ENCODE assay signal across 7 cellular contexts in genomic region chr21:21163904-21164303, GRCh38.
DNase-seq lines count a peak whose midpoint lies in the region; ATAC-seq and TF ChIP-seq lines count a peak whose summit lies in the region.

No MANE protein-coding gene starts in this region.

- peak; percentile 57 for ATAC-seq in HG03342 (IDR thresholded peaks at IDR 0.05; ENCODE audit: unreplicated experiment)
- no peak for ATAC-seq in GM19452 (IDR thresholded peaks at IDR 0.05; ENCODE audit: unreplicated experiment)

- H3K4me1 Mint-ChIP-seq in activated CD4-positive, alpha-beta T cell treated with anti-CD3 and anti-CD28 coated beads, Interleukin-2, amount 10 ng/mL, durations not matched to agents 24 days and 14 days = no peaks in the 10 kb centered on the region
- H3K4me1 Mint-ChIP-seq in nephron progenitor cell = no peaks in the 10 kb centered on the region

- no peaks in the 10 kb centered on the region for H3K9me3 Mint-ChIP-seq in activated CD4-positive, alpha-beta T cell treated with anti-CD3 and anti-CD28 coated beads, Interleukin-2, amount 10 ng/mL, durations not matched to agents 24 days and 14 days
- H3K9me3 Mint-ChIP-seq in nephron progenitor cell = peaks cover 4% of the 10 kb centered on the region

- no peak overlapping the region for H3K4me2 ChIP-seq in fibroblast of lung (ENCODE audit: extremely low read depth, insufficient read depth, low read length)

- TF ChIP-seq CTCF in GM12873 (IDR thresholded peaks at IDR 0.05; ENCODE audit: insufficient read depth, low read depth, low read length, missing control alignments) (peak; percentile 46), fibroblast of lung (conservative IDR thresholded peaks at IDR 0.05 in 1 of 2, IDR thresholded peaks at IDR 0.05 in 1 of 2; ENCODE audit: low read depth in 1 of 2, low read length in 2 of 2) (peak; percentile 44 to 59), nephron progenitor cell (IDR thresholded peaks at IDR 0.05) (peak; percentile 64)

- no peaks in the 10 kb centered on the region for H3K79me2 ChIP-seq in fibroblast of lung (ENCODE audit: control insufficient read depth, insufficient read depth, low read length)

- no peak overlapping the region for H3K4me3 ChIP-seq in fibroblast of lung (replicated peaks in 1 of 4; ENCODE audit: control extremely low read depth in 1 of 4, insufficient read depth in 1 of 4, low read depth in 3 of 4, low read length in 4 of 4)

- no peak overlapping the region for H3K9ac ChIP-seq in fibroblast of lung (ENCODE audit: insufficient read depth, low read length)

- no peaks in the 10 kb centered on the region for H3K36me3 ChIP-seq in fibroblast of lung (ENCODE audit: control insufficient read depth, insufficient read depth, low read length)

- H3K27me3 Mint-ChIP-seq in activated CD4-positive, alpha-beta T cell treated with anti-CD3 and anti-CD28 coated beads, Interleukin-2, amount 10 ng/mL, durations not matched to agents 24 days and 14 days = peaks cover 5% of the 10 kb centered on the region
- no peaks in the 10 kb centered on the region for H3K27me3 Mint-ChIP-seq in nephron progenitor cell (ENCODE audit: low read depth, poor library complexity)

- no peaks in the 10 kb centered on the region for H3K36me3 Mint-ChIP-seq in activated CD4-positive, alpha-beta T cell treated with anti-CD3 and anti-CD28 coated beads, Interleukin-2, amount 10 ng/mL, durations not matched to agents 24 days and 14 days (ENCODE audit: low read depth)
- no peaks in the 10 kb centered on the region for H3K36me3 Mint-ChIP-seq in nephron progenitor cell (ENCODE audit: low read depth)

- H3K4me3 Mint-ChIP-seq in activated CD4-positive, alpha-beta T cell treated with anti-CD3 and anti-CD28 coated beads, Interleukin-2, amount 10 ng/mL, durations not matched to agents 24 days and 14 days = no peak overlapping the region
- no peak overlapping the region for H3K4me3 Mint-ChIP-seq in nephron progenitor cell

- H3K27me3 ChIP-seq in fibroblast of lung (ENCODE audit: control insufficient read depth, insufficient read depth, low read length) = no peaks in the 10 kb centered on the region

- peaks cover 3% of the 10 kb centered on the region for H3K4me1 ChIP-seq in fibroblast of lung (ENCODE audit: control insufficient read depth, extremely low read depth, insufficient read depth, low read length)

- no peak overlapping the region for H3K27ac ChIP-seq in fibroblast of lung (ENCODE audit: insufficient read depth, low read length)

- H2AFZ ChIP-seq in fibroblast of lung (ENCODE audit: low read length) = no peak overlapping the region

- no peaks in the 10 kb centered on the region for H3K9me3 ChIP-seq in fibroblast of lung (ENCODE audit: control insufficient read depth, insufficient read depth, low read depth, low read length)

- H4K20me1 ChIP-seq in fibroblast of lung (ENCODE audit: control insufficient read depth, extremely low read depth, insufficient read depth, low read length) = no peaks in the 10 kb centered on the region

- peak; percentile 57 for DNase-seq in NCI-H510A treated with DMSO at 0.1 percent for 48 hours (lab: John Stamatoyannopoulos, UW)
- peak; percentile 83 for DNase-seq in activated CD4-positive, alpha-beta T cell treated with anti-CD3 and anti-CD28 coated beads, Interleukin-2, amount 10 ng/mL, durations not matched to agents 24 days and 14 days
- DNase-seq in fibroblast of lung (ENCODE audit: low read depth in 2 of 2) = peak; percentile 71 to 82
- peak; percentile 49 for DNase-seq in nephron progenitor cell

- no peak overlapping the region for H3K27ac Mint-ChIP-seq in activated CD4-positive, alpha-beta T cell treated with anti-CD3 and anti-CD28 coated beads, Interleukin-2, amount 10 ng/mL, durations not matched to agents 24 days and 14 days
- no peak overlapping the region for H3K27ac Mint-ChIP-seq in nephron progenitor cell

- intact Hi-C loops in activated CD4-positive, alpha-beta T cell treated with anti-CD3 and anti-CD28 coated beads, Interleukin-2, amount 10 ng/mL, durations not matched to agents 24 days and 14 days (cut with micrococcal nuclease) = loop anchor here (2.0 to 5.0 kb wide), 4 partner anchors 33 to 1629 kb away; no protein-coding TSS in a partner anchor
